Comparison of ENCODE assay signal across 22 cellular contexts in genomic region chr14:35987731-35988130, GRCh38.
DNase-seq lines count a peak whose midpoint lies in the region; ATAC-seq, FAIRE-seq and TF ChIP-seq lines count a peak whose summit lies in the region.
"Had no signal": no experiment of that assay in that cellular context is flagged by ENCODE, and none has a peak within 500 bp of the region (broad histone marks: within the 10 kb centered on the region; RNA-seq: fewer than 3 reads in every experiment).

No MANE protein-coding gene starts in this region.

- DNase-seq in HepG2 (ENCODE audit: low spot score) (no peak), right lobe of liver (no peak), esophagus muscularis mucosa (ENCODE audit: extremely low spot score) (peak; percentile 57), HT-29 (ENCODE audit: low spot score) (no peak), NCI-H146 treated with DMSO at 0.1 percent for 48 hours (lab: John Stamatoyannopoulos, UW; ENCODE audit: unreplicated experiment) (no peak), NCI-H82 (lab: John Stamatoyannopoulos, UW) (no peak)
- DNase-seq: AML-193; Caco-2; CD4-positive, alpha-beta T cell; DMS153; DMS79; GDM1; GOT3; H7; HFFc6 had no signal

- no peak for TF ChIP-seq RAD21 in HepG2 (CRISPR knock-in tag; IDR thresholded peaks at IDR 0.05)

- in situ Hi-C loops in HepG2 (cut with HindIII; ENCODE audit: extremely low pct_ligation_motif_present, low pct_unique_long_range_greater_than_20kb): no loop called here

- CTCF ChIA-PET in HepG2 (lab: Yijun Ruan, JAX; ENCODE audit: low intra/inter-chr PET ratio, low total read pairs): no interaction called here

- H3K4me1 ChIP-seq in HepG2 (ENCODE audit: insufficient read depth, low read length) (no peaks in the 10 kb centered on the region), right lobe of liver (no peaks in the 10 kb centered on the region), esophagus muscularis mucosa (no peaks in the 10 kb centered on the region)

- TF ChIP-seq EP300 in HepG2 (IDR thresholded peaks at IDR 0.05; ENCODE audit: low read depth in 2 of 2, low read length in 2 of 2): no peak
- no peak for TF ChIP-seq EP300 in HepG2 (CRISPR knock-in tag; IDR thresholded peaks at IDR 0.05; ENCODE audit: borderline replicate concordance)
- TF ChIP-seq EP300 in esophagus muscularis mucosa (IDR thresholded peaks at IDR 0.05): no peak

- H3K27ac ChIP-seq in HepG2 (ENCODE audit: extremely low read length, insufficient read depth, low read length) (no peak overlapping the region), right lobe of liver (no peak overlapping the region), esophagus muscularis mucosa (replicated peaks in 1 of 4) (no peak overlapping the region), temporal lobe (ENCODE audit: low read depth, low read length) (peak overlapping the region; percentile 99)
- H3K27ac ChIP-seq: 22Rv1, A549, C4-2B had no signal

- POLR2A ChIA-PET in HepG2 (lab: Yijun Ruan, JAX): no interaction called here

- no peak overlapping the region for H3K4me2 ChIP-seq in HepG2 (ENCODE audit: low read depth, low read length)
- H3K4me2 ChIP-seq: A549 had no signal

- no peaks in the 10 kb centered on the region; a peak in 1 of 5 replicates for H3K27me3 ChIP-seq in HepG2 (ENCODE audit: control insufficient read depth in 1 of 2, insufficient read depth in 2 of 2, low read length in 2 of 2)
- no peaks in the 10 kb centered on the region for H3K27me3 ChIP-seq in right lobe of liver
- no peaks in the 10 kb centered on the region for H3K27me3 ChIP-seq in esophagus muscularis mucosa

- H3K79me2 ChIP-seq in HepG2 (ENCODE audit: insufficient read depth, low read length): no peaks in the 10 kb centered on the region

- no TSS peak for BruUV-seq in HepG2 (replicated peaks; lab: Mats Ljungman, UMichigan)

- H3K36me3 ChIP-seq in HepG2 (replicated peaks in 1 of 2; ENCODE audit: control insufficient read depth in 1 of 2, insufficient read depth in 2 of 2, low read length in 2 of 2) (no peaks in the 10 kb centered on the region), right lobe of liver (no peaks in the 10 kb centered on the region), esophagus muscularis mucosa (no peaks in the 10 kb centered on the region)

- WGBS in HepG2 (ENCODE audit: low lambda C conversion rate): under 1% methylated on average over 3 of the region's 3 CpGs
- 69% methylated on average over 3 of the region's 3 CpGs for WGBS in right lobe of liver (ENCODE audit: insufficient coverage, low coverage, low lambda C conversion rate, missing lambda C conversion rate)
- WGBS in esophagus muscularis mucosa: 94% methylated on average over 3 of the region's 3 CpGs

- FAIRE-seq in HepG2 (lab: Jason Lieb, UNC): no peak
- FAIRE-seq: A549, D721Med, GM12892 had no signal

- no peak for TF ChIP-seq CTCF in HepG2 (CRISPR knock-in tag; IDR thresholded peaks at IDR 0.05)
- TF ChIP-seq CTCF in right lobe of liver (IDR thresholded peaks at IDR 0.05): no peak
- TF ChIP-seq CTCF in esophagus muscularis mucosa (IDR thresholded peaks at IDR 0.05): no peak

- H3K4me3 ChIP-seq in HepG2 (replicated peaks in 1 of 3; ENCODE audit: insufficient read depth in 1 of 3, low read depth in 2 of 3, low read length in 3 of 3) (no peak overlapping the region), right lobe of liver (no peak overlapping the region), esophagus muscularis mucosa (no peak overlapping the region)
- H3K4me3 ChIP-seq: A549 had no signal

- H3K9ac ChIP-seq in HepG2 (ENCODE audit: insufficient read depth, low read depth, low read length): no peak overlapping the region

- ATAC-seq in HepG2 (no peak), right lobe of liver (no peak)
- ATAC-seq: A549, HCT116 had no signal

- no peak overlapping the region for H2AFZ ChIP-seq in HepG2 (ENCODE audit: low read length)

- no peaks in the 10 kb centered on the region for H4K20me1 ChIP-seq in HepG2 (ENCODE audit: insufficient read depth, low read length)

- TF ChIP-seq POLR2A in HepG2 (IDR thresholded peaks at IDR 0.05; ENCODE audit: insufficient read depth in 1 of 2, low read depth in 2 of 2, low read length in 2 of 2): no peak
- TF ChIP-seq POLR2A in right lobe of liver (IDR thresholded peaks at IDR 0.05): no peak
- TF ChIP-seq POLR2A in esophagus muscularis mucosa (IDR thresholded peaks at IDR 0.05; ENCODE audit: low read depth): no peak

- intact Hi-C loops in HepG2 (cut with micrococcal nuclease; ENCODE audit: unreplicated experiment): no loop called here
- intact Hi-C loops in right lobe of liver (cut with DNase I): no loop called here
- intact Hi-C loops in esophagus muscularis mucosa (cut with DNase I): no loop called here

- H3K9me3 ChIP-seq in HepG2 (ENCODE audit: low read length) (no peaks in the 10 kb centered on the region), right lobe of liver (no peaks in the 10 kb centered on the region), esophagus muscularis mucosa (no peaks in the 10 kb centered on the region)
- H3K9me3 ChIP-seq: A549, Caco-2 had no signal

TF ChIP-seq in HepG2, 621 proteins besides CTCF, POLR2A, EP300 and RAD21:
- TF ChIP-seq ASH2L (IDR thresholded peaks at IDR 0.05; ENCODE audit: insufficient read length, low read depth, low read length) (no peak), KDM2A (CRISPR knock-in tag; IDR thresholded peaks at IDR 0.05; ENCODE audit: borderline replicate concordance, low read depth) (no peak), LCORL (IDR thresholded peaks at IDR 0.05) (peak; percentile 44; the same call in 1 of the 2 replicates), LCORL (CRISPR knock-in tag; IDR thresholded peaks at IDR 0.05) (no peak), ZNF605 (CRISPR knock-in tag; IDR thresholded peaks at IDR 0.05) (no peak), NFE2L2 (IDR thresholded peaks at IDR 0.05; ENCODE audit: low read length) (no peak), ZNF512 (CRISPR knock-in tag; IDR thresholded peaks at IDR 0.05) (no peak), ZNF503 (CRISPR knock-in tag; IDR thresholded peaks at IDR 0.05) (no peak), ZNF180 (CRISPR knock-in tag; IDR thresholded peaks at IDR 0.05; ENCODE audit: borderline replicate concordance, low read depth) (no peak), ATAD3A (CRISPR knock-in tag; IDR thresholded peaks at IDR 0.05) (no peak), SKI (IDR thresholded peaks at IDR 0.05; ENCODE audit: partially characterized antibody) (no peak), CAMTA2 (CRISPR knock-in tag; IDR thresholded peaks at IDR 0.05; ENCODE audit: borderline replicate concordance) (no peak), MAFK (conservative IDR thresholded peaks at IDR 0.05 in 1 of 2, IDR thresholded peaks at IDR 0.05 in 1 of 2; ENCODE audit: low read length in 2 of 2) (0 out of 4 replicates have a peak, but pooled peaks of 1 of the 2 experiments have one; percentile 6), ZNF331 (CRISPR knock-in tag; IDR thresholded peaks at IDR 0.05) (no peak), CENPX (CRISPR knock-in tag; IDR thresholded peaks at IDR 0.05) (no peak)
